ENCODE assay signal across 10 cellular contexts in genomic region chr2:238848941-238849853, GRCh38. TPM values are rescaled to one million over a fixed set of nuclear protein-coding genes. Genes with fewer than 3 reads are reported as not detected.
DNase-seq lines count a peak whose midpoint lies in the region; ATAC-seq and TF ChIP-seq lines count a peak whose summit lies in the region.
"Had no signal": no experiment of that assay in that cellular context is flagged by ENCODE, and none has a peak within 500 bp of the region (broad histone marks: within the 10 kb centered on the region; RNA-seq: fewer than 3 reads in every experiment).

No MANE protein-coding gene starts in this region.

- TF ChIP-seq EP300 in transverse colon (IDR thresholded peaks at IDR 0.05; ENCODE audit: low read depth) = no peak

- POLR2A ChIA-PET in Panc1 (lab: Charles Lee) = no interaction called here

- H3K36me3 ChIP-seq in Panc1 (ENCODE audit: control insufficient read depth, insufficient read depth, low read length) (no peaks in the 10 kb centered on the region), mucosa of descending colon (ENCODE audit: low read depth) (no peaks in the 10 kb centered on the region), transverse colon (no peaks in the 10 kb centered on the region)

- in situ Hi-C loops in Panc1 (cut with HindIII; ENCODE audit: low pct_unique_long_range_greater_than_20kb, low sequenced_read_pairs) (no loop called here), transverse colon (cut with MboI; ENCODE audit: low pct_ligation_motif_present in 1 of 4, low pct_unique_long_range_greater_than_20kb in 1 of 4, low sequenced_read_pairs in 3 of 4) (no loop called here)

- DNase-seq in Panc1 (ENCODE audit: low read depth, low spot score) (no peak), epithelial cell of esophagus (ENCODE audit: low read depth) (peak; percentile 36), mucosa of descending colon (no peak), transverse colon (no peak), germinal center (ENCODE audit: low spot score) (no peak)
- DNase-seq: activated T-cell treated with anti-CD3 and anti-CD28 coated beads for 4 hours, GOT3 had no signal

- 0 to 24% methylated on average over 1 to 30 of the region's 73 CpGs for WGBS in transverse colon (ENCODE audit: low coverage in 1 of 2), 2 donors

- peaks cover 6% of the 10 kb centered on the region for H3K4me1 ChIP-seq in Panc1 (ENCODE audit: control insufficient read depth, insufficient read depth, low read length)
- no peaks in the 10 kb centered on the region for H3K4me1 ChIP-seq in mucosa of descending colon (ENCODE audit: low read depth)
- H3K4me1 ChIP-seq in transverse colon = peaks cover 0 to 20% (median 0%) of the 10 kb centered on the region in 4 donors

- TF ChIP-seq CTCF in Panc1 (IDR thresholded peaks at IDR 0.05) = no peak
- no peak for TF ChIP-seq CTCF in epithelial cell of esophagus (IDR thresholded peaks at IDR 0.05; ENCODE audit: insufficient read depth, low read depth, low read length, missing control alignments)
- no peak for TF ChIP-seq CTCF in mucosa of descending colon (IDR thresholded peaks at IDR 0.05)
- no peak for TF ChIP-seq CTCF in transverse colon (IDR thresholded peaks at IDR 0.05)

- H3K9me3 ChIP-seq in Panc1 (ENCODE audit: control insufficient read depth, insufficient read depth, low read depth, low read length) (no peaks in the 10 kb centered on the region), mucosa of descending colon (no peaks in the 10 kb centered on the region), transverse colon (no peaks in the 10 kb centered on the region)

- ATAC-seq in Panc1 (peak; percentile 54), mucosa of descending colon (peak; percentile 23), GM21528 (IDR thresholded peaks at IDR 0.05; ENCODE audit: low FRiP score, unreplicated experiment) (no peak), GM19463 (IDR thresholded peaks at IDR 0.05; ENCODE audit: unreplicated experiment) (no peak)

- BruUV-seq in Panc1 (replicated peaks; lab: Mats Ljungman, UMichigan) = no TSS peak

- intact Hi-C loops in Panc1 (cut with micrococcal nuclease; ENCODE audit: unreplicated experiment) = no loop called here
- intact Hi-C loops in mucosa of descending colon (cut with DNase I, micrococcal nuclease) = no loop called here
- intact Hi-C loops in transverse colon (cut with DNase I; ENCODE audit: low total_unique reads) = loop anchor here (10.0 kb wide), 1 partner anchor 126 kb away; no protein-coding TSS in a partner anchor

- H3K27me3 ChIP-seq in Panc1 (ENCODE audit: control insufficient read depth, insufficient read depth, low read length) (no peaks in the 10 kb centered on the region), transverse colon (peaks cover 84% of the 10 kb centered on the region)

- CTCF ChIA-PET in Panc1 (lab: Charles Lee) = no interaction called here

- no peak for TF ChIP-seq POLR2A in transverse colon (IDR thresholded peaks at IDR 0.05)

- peak overlapping the region; percentile 59; the same call in 1 of the 2 replicates for H3K27ac ChIP-seq in Panc1 (ENCODE audit: low read length)
- peak overlapping the region; percentile 81 to 89 (median 85) for H3K27ac ChIP-seq in transverse colon

- H3K4me3 ChIP-seq in Panc1 (ENCODE audit: low read depth in 2 of 2, low read length in 2 of 2) (peak overlapping the region; percentile 51 to 52), epithelial cell of esophagus (ENCODE audit: low read length) (peak overlapping the region; percentile 54), mucosa of descending colon (no peak overlapping the region), transverse colon (peak overlapping the region; percentile 48 to 60 (median 52))

RNA-seq across cellular contexts. Expression of gene TWIST2, which starts 1.3 kb away (rescaled TPM):
- total RNA-seq in Panc1 (2021; ENCODE audit: unreplicated experiment) = 4.2 TPM
- 6.5 TPM for polyA plus RNA-seq in Panc1 (2012; ENCODE audit: insufficient read length)
- total RNA-seq in mucosa of descending colon = 10 to 100 TPM in 1 of 3 donors, 1 to 10 TPM in 2; 1.1 to 13.4 (median 3.1) TPM
- total RNA-seq in transverse colon = 10 to 100 TPM in 3 of 4 donors, 1 to 10 TPM in 1; 6.7 to 59.1 (median 16.8) TPM
- total RNA-seq: SK-MEL-5 had no signal

Comparison
In these comparisons a context has a peak if more than half of its experiments do, and no peak if none do; other contexts are left out.
1. ATAC-seq: peak in Panc1 (single experiment) and mucosa of descending colon (single experiment); none in GM21528 (single experiment) and GM19463 (single experiment).